In genomic region chr2:26269571-26270170, GRCh38 we compare ENCODE assay signal across 13 cellular contexts. TPM values are rescaled to one million over a fixed set of nuclear protein-coding genes. Genes with fewer than 3 reads are reported as not detected.
DNase-seq lines count a peak whose midpoint lies in the region; ATAC-seq, FAIRE-seq and TF ChIP-seq lines count a peak whose summit lies in the region.
"Had no signal": no experiment of that assay in that cellular context is flagged by ENCODE, and none has a peak within 500 bp of the region (broad histone marks: within the 10 kb centered on the region; RNA-seq: fewer than 3 reads in every experiment).

No MANE protein-coding gene starts in this region.

- intact Hi-C loops in mammary epithelial cell (cut with micrococcal nuclease) (no loop called here), psoas muscle (cut with DNase I) (no loop called here), pancreas (cut with DNase I) (no loop called here)

- no peak overlapping the region for H2AFZ ChIP-seq in mammary epithelial cell (ENCODE audit: low read depth, low read length)

- dilution Hi-C loops in mammary epithelial cell (cut with HindIII; ENCODE audit: low sequenced_read_pairs): no loop called here

- H3K4me1 ChIP-seq in mammary epithelial cell (ENCODE audit: insufficient read depth, low read length) (peaks cover 31% of the 10 kb centered on the region), psoas muscle (peaks cover 25% of the 10 kb centered on the region), small intestine (ENCODE audit: control insufficient read depth in 2 of 2, insufficient read depth in 1 of 2, low read depth in 1 of 2, low read length in 1 of 2) (peaks cover 2 to 9% of the 10 kb centered on the region in 2 donors), pancreas (peaks cover 15 to 19% (median 17%) of the 10 kb centered on the region in 3 donors)

- H3K79me2 ChIP-seq in mammary epithelial cell (ENCODE audit: insufficient read depth, low read length): no peaks in the 10 kb centered on the region

- no peaks in the 10 kb centered on the region for H4K20me1 ChIP-seq in mammary epithelial cell (ENCODE audit: insufficient read depth, low read length)

- no peak for ATAC-seq in psoas muscle
- no peak for ATAC-seq in GM19467 (IDR thresholded peaks at IDR 0.05; ENCODE audit: unreplicated experiment)
- no peak for ATAC-seq in pancreas
- ATAC-seq: left colon had no signal

- H3K4me3 ChIP-seq in mammary epithelial cell (replicated peaks in 1 of 3; ENCODE audit: insufficient read depth in 1 of 3, low read depth in 2 of 3, low read length in 3 of 3) (no peak overlapping the region), psoas muscle (no peak overlapping the region), small intestine (ENCODE audit: low read depth in 1 of 2, low read length in 2 of 2) (no peak overlapping the region), pancreas (no peak overlapping the region)
- H3K4me3 ChIP-seq: smooth muscle cell, tibial artery had no signal

- CTCF ChIA-PET in mammary epithelial cell (lab: Charles Lee; ENCODE audit: low non-redundant PET): no interaction called here

- FAIRE-seq in small intestine (lab: Jason Lieb, UNC): no peak
- FAIRE-seq in pancreas (lab: Jason Lieb, UNC): no peak

- no TSS peak for BruUV-seq in mammary epithelial cell (replicated peaks; lab: Mats Ljungman, UMichigan)

- H3K27me3 ChIP-seq in mammary epithelial cell (ENCODE audit: insufficient read depth, low read length) (no peaks in the 10 kb centered on the region), psoas muscle (ENCODE audit: insufficient read depth in 3 of 3, low read length in 2 of 3) (no peaks in the 10 kb centered on the region), small intestine (ENCODE audit: control insufficient read depth in 2 of 2, insufficient read depth in 2 of 2, low read length in 2 of 2) (no peaks in the 10 kb centered on the region), pancreas (no peaks in the 10 kb centered on the region)
- H3K27me3 ChIP-seq: tibial artery had no signal

- in situ Hi-C loops in mammary epithelial cell (cut with MboI; ENCODE audit: low sequenced_read_pairs in 2 of 2): no loop called here

- peak; percentile 40 for DNase-seq in GM20000 (ENCODE audit: low spot score)
- DNase-seq in NOMO-1 (lab: John Stamatoyannopoulos, UW; ENCODE audit: unreplicated experiment in 2 of 2): peak; percentile 50 to 84
- DNase-seq in mammary epithelial cell: peak; percentile 84
- no peak for DNase-seq in psoas muscle
- DNase-seq in small intestine: no peak
- DNase-seq in D341Med (ENCODE audit: low spot score): no peak
- DNase-seq in pancreas: no peak
- DNase-seq: left colon; NCI-H1930; NK-92 treated with Interleukin-12 subunit alpha and Interleukin-12 subunit beta, amount 100 ng/mL, for 24 hours; tibial artery had no signal

- H3K9ac ChIP-seq in mammary epithelial cell (ENCODE audit: insufficient read depth, low read length): no peak overlapping the region

- H3K9me3 ChIP-seq in mammary epithelial cell (replicated peaks; ENCODE audit: insufficient read depth, low read length) (no peaks in the 10 kb centered on the region), psoas muscle (no peaks in the 10 kb centered on the region), small intestine (ENCODE audit: control insufficient read depth, low read depth) (no peaks in the 10 kb centered on the region), pancreas (no peaks in the 10 kb centered on the region)
- H3K9me3 ChIP-seq: tibial artery had no signal

- no peak for TF ChIP-seq CTCF in GM20000 (IDR thresholded peaks at IDR 0.05; ENCODE audit: extremely low read depth, missing control alignments)
- TF ChIP-seq CTCF in mammary epithelial cell (conservative IDR thresholded peaks at IDR 0.05 in 1 of 2, IDR thresholded peaks at IDR 0.05 in 1 of 2; ENCODE audit: extremely low read depth in 1 of 2, insufficient read depth in 1 of 2, low read depth in 1 of 2, low read length in 2 of 2): no peak
- TF ChIP-seq CTCF in psoas muscle (IDR thresholded peaks at IDR 0.05): no peak
- TF ChIP-seq CTCF in pancreas (IDR thresholded peaks at IDR 0.05): no peak

- 78% methylated on average over 6 of the region's 6 CpGs for WGBS in mammary epithelial cell (ENCODE audit: low coverage, missing lambda C conversion rate)
- 91 to 95% (median 95%) methylated on average over 6 of the region's 6 CpGs for WGBS in psoas muscle, 3 donors
- WGBS in small intestine, 3 donors: 85 to 94% (median 86%) methylated on average over 6 of the region's 6 CpGs
- 94 to 95% methylated on average over 6 of the region's 6 CpGs for WGBS in pancreas, 2 donors

- H3K36me3 ChIP-seq in mammary epithelial cell (ENCODE audit: insufficient read depth, low read length): peaks cover 5% of the 10 kb centered on the region
- peaks cover 7 to 65% of the 10 kb centered on the region in 2 donors for H3K36me3 ChIP-seq in psoas muscle (ENCODE audit: insufficient read depth in 1 of 2, low read depth in 1 of 2)
- H3K36me3 ChIP-seq in small intestine (ENCODE audit: control insufficient read depth in 2 of 2, insufficient read depth in 2 of 2, low read length in 2 of 2): peaks cover 0 to 3% of the 10 kb centered on the region in 2 donors
- H3K36me3 ChIP-seq in pancreas: no peaks in the 10 kb centered on the region

- H3K4me2 ChIP-seq in mammary epithelial cell (ENCODE audit: insufficient read depth, low read depth, low read length): peak overlapping the region; percentile 20
- H3K4me2 ChIP-seq: smooth muscle cell had no signal

- peak overlapping the region; percentile 61 for H3K27ac ChIP-seq in mammary epithelial cell (ENCODE audit: insufficient read depth, low read depth, low read length)
- peak overlapping the region; percentile 11 for H3K27ac ChIP-seq in psoas muscle
- no peak overlapping the region for H3K27ac ChIP-seq in small intestine (ENCODE audit: low read depth in 1 of 2, low read length in 1 of 2)
- H3K27ac ChIP-seq in pancreas: no peak overlapping the region
- H3K27ac ChIP-seq: tibial artery had no signal

RNA-seq across cellular contexts. Expression of gene HADHB, which starts 24.9 kb away (rescaled TPM):
- total RNA-seq in mammary epithelial cell (100 to 1,000 TPM; 126 to 144 TPM), psoas muscle (1,000 to 10,000 TPM in 1 of 4 donors, 100 to 1,000 TPM in 3; 562 to 1,153 (median 698) TPM), pancreas (10 to 100 TPM; 45.8 to 76.8 (median 60.2) TPM)
- polyA plus RNA-seq in mammary epithelial cell (113 TPM), psoas muscle (100 to 1,000 TPM; 447 to 626 (median 616) TPM), small intestine (100 to 1,000 TPM; 102 to 331 (median 260) TPM), pancreas (10 to 100 TPM; 36.3 to 75.1 TPM)
- polyA minus RNA-seq in mammary epithelial cell: 79.3 TPM

RNA-seq across cellular contexts. Expression of gene HADHA, which starts 25.2 kb away (rescaled TPM):
- 100 to 1,000 TPM; 155 to 174 TPM for total RNA-seq in mammary epithelial cell
- polyA plus RNA-seq in mammary epithelial cell: 124 TPM
- 285 TPM for polyA minus RNA-seq in mammary epithelial cell
- 100 to 1,000 TPM; 294 to 617 (median 391) TPM for total RNA-seq in psoas muscle
- polyA plus RNA-seq in psoas muscle: 100 to 1,000 TPM; 195 to 370 (median 350) TPM
- 100 to 1,000 TPM; 145 to 209 (median 170) TPM for polyA plus RNA-seq in small intestine
- 10 to 100 TPM; 58.7 to 89.6 (median 69.2) TPM for total RNA-seq in pancreas
- polyA plus RNA-seq in pancreas: 10 to 100 TPM; 32.1 to 64.8 TPM

Comparison
In these comparisons a context has a peak if more than half of its experiments do, and no peak if none do; other contexts are left out.
1. DNase-seq: peak in GM20000 (single experiment), NOMO-1 (2 of 2) and mammary epithelial cell (single experiment); none in psoas muscle (0 of 2), small intestine (single experiment), D341Med (single experiment) and pancreas (0 of 6).
2. H3K27ac ChIP-seq: peak in mammary epithelial cell (single experiment) and psoas muscle (single experiment); none in small intestine (0 of 2) and pancreas (0 of 4).